1 cellular context compared by ENCODE assay signal in the genomic region with DNA sequence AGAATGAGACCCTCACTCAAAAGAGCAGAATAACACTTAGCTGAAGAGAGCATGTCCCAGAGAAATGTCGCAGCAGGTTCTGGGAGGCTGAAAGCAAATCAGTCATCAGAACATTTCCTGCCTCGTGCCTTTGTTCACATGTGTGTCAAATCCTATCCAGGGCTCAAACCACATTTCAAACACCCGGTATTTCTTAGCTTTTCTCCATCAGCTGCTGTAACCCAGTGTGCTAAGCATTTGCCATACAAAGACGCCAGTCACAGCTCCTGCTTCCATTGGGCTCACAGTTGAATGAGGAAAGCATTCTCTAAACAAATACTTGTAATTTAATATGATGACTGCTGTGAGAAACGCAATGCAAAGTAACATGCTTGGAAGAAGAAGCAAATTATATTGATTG.
TF ChIP-seq lines count a peak whose summit lies in the region.

No MANE protein-coding gene starts in this region.

TF ChIP-seq in IMR-90, 13 proteins besides CTCF, POLR2A, EP300 and RAD21:
- TF ChIP-seq FOS (IDR thresholded peaks at IDR 0.05; ENCODE audit: low read depth, low read length): no peak
- TF ChIP-seq CEBPB (IDR thresholded peaks at IDR 0.05; ENCODE audit: low read depth, low read length): no peak
- no peak for TF ChIP-seq RCOR1 (IDR thresholded peaks at IDR 0.05; ENCODE audit: insufficient replicate concordance, low read length)
- TF ChIP-seq MXI1 (IDR thresholded peaks at IDR 0.05; ENCODE audit: borderline replicate concordance, low read depth, low read length): no peak
- TF ChIP-seq ELK1 (IDR thresholded peaks at IDR 0.05; ENCODE audit: borderline replicate concordance, low read depth, low read length): no peak
- no peak for TF ChIP-seq BHLHE40 (IDR thresholded peaks at IDR 0.05; ENCODE audit: low read depth, low read length)
- no peak for TF ChIP-seq RFX5 (IDR thresholded peaks at IDR 0.05; ENCODE audit: low read depth, low read length)
- TF ChIP-seq MAZ (IDR thresholded peaks at IDR 0.05; ENCODE audit: borderline replicate concordance, low read depth, low read length): no peak
- TF ChIP-seq SMC3 (IDR thresholded peaks at IDR 0.05; ENCODE audit: low read depth, low read length): no peak
- TF ChIP-seq MAFK (IDR thresholded peaks at IDR 0.05; ENCODE audit: low read depth, low read length): no peak
- no peak for TF ChIP-seq NFE2L2 (IDR thresholded peaks at IDR 0.05; ENCODE audit: low read depth, low read length)
- TF ChIP-seq, protein P1, sequence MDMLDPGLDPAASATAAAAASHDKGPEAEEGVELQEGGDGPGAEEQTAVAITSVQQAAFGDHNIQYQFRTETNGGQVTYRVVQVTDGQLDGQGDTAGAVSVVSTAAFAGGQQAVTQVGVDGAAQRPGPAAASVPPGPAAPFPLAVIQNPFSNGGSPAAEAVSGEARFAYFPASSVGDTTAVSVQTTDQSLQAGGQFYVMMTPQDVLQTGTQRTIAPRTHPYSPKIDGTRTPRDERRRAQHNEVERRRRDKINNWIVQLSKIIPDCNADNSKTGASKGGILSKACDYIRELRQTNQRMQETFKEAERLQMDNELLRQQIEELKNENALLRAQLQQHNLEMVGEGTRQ (IDR thresholded peaks at IDR 0.05; ENCODE audit: low read depth, low read length): no peak
- TF ChIP-seq CHD1 (IDR thresholded peaks at IDR 0.05; ENCODE audit: low read depth, low read length): no peak
